ENCODE assay signal across 10 cellular contexts in the genomic region with DNA sequence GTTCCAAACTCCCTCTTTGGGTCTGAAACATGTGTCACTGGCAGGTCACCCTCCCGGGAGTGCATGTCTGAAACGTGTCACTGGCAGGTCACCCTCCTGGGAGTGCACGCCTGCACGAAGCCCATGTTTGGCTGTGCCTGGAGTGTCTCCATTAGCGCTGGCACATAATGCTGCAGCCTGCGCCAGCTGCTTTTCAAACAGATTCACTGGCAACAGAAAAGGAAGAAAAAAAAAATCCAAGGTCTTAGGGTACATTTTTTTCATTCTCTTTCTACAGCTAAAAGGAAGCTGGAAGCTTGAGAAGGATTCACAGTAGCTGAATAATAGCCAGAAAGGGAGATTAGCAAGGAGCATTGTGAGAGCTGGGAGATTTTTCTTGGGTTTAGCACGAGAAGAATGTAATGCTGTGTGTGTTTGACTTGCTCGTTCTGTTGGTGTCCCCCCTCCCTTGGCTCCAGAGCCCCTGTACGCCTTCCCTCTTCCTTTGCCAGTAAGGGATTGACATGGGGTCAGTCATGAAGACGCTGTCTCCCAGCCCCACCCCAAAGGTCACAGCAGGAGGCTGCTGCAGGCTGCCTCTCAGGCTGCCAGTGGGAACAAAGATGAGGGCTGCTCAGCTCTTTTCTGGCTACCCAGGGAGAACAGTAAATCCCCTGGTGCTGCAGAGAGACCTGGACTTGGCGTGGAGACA. TPM values are rescaled to one million over a fixed set of nuclear protein-coding genes. Genes with fewer than 3 reads are reported as not detected.
DNase-seq lines count a peak whose midpoint lies in the region; ATAC-seq lines count a peak whose summit lies in the region.
"Had no signal": no experiment of that assay in that cellular context is flagged by ENCODE, and none has a peak within 500 bp of the region (broad histone marks: within the 10 kb centered on the region; RNA-seq: fewer than 3 reads in every experiment).

No MANE protein-coding gene starts in this region.

- H3K27ac ChIP-seq in GM23248 (no peak overlapping the region), right cardiac atrium (ENCODE audit: low read length) (peak overlapping the region; percentile 97)

- H3K4me1 ChIP-seq in GM23248 (ENCODE audit: insufficient read depth) (no peaks in the 10 kb centered on the region), right cardiac atrium (ENCODE audit: control insufficient read depth, insufficient read depth, low read length) (peaks cover 7% of the 10 kb centered on the region)

- H3F3A ChIP-seq in GM23248 (ENCODE audit: insufficient read depth), result no peaks in the 10 kb centered on the region

- peak; percentile 95 to 97 for ATAC-seq in right cardiac atrium
- no peak for ATAC-seq in GM18520 (IDR thresholded peaks at IDR 0.05; ENCODE audit: unreplicated experiment)
- ATAC-seq in GM19328 (IDR thresholded peaks at IDR 0.05; ENCODE audit: unreplicated experiment), result no peak
- ATAC-seq: GM12878 had no signal

- no peaks in the 10 kb centered on the region for H3K36me3 ChIP-seq in GM23248 (ENCODE audit: low read depth)

- DNase-seq in GM23248, result peak; percentile 30
- peak; percentile 36 for DNase-seq in amniotic stem cell (lab: John Stamatoyannopoulos, UW)
- DNase-seq in right cardiac atrium, result peak; percentile 79 to 96 (median 94)
- peak; percentile 81 for DNase-seq in retina
- DNase-seq in activated CD8-positive, alpha-beta memory T cell treated with anti-CD3 and anti-CD28 coated beads for 24 hours, result no peak
- DNase-seq in activated CD4-positive, alpha-beta T cell treated with anti-CD3 and anti-CD28 coated beads for 1 hour, result no peak
- DNase-seq: activated CD4-positive, alpha-beta T cell treated with anti-CD3 and anti-CD28 coated beads, Interleukin-2, amount 50 U/mL, for 4 hours had no signal

- no peak overlapping the region for H2AFZ ChIP-seq in GM23248

- H3K4me3 ChIP-seq in GM23248 (no peak overlapping the region), right cardiac atrium (ENCODE audit: low read length) (no peak overlapping the region)
- H3K4me3 ChIP-seq: GM12878 had no signal

- WGBS in GM23248 (ENCODE audit: low coverage in 1 of 2, low lambda C conversion rate in 2 of 2, missing lambda C conversion rate in 2 of 2), 2 experiments, result 1 to 3% methylated on average over 11 of the region's 11 CpGs
- 8% methylated on average over 11 of the region's 11 CpGs for WGBS in right cardiac atrium

- intact Hi-C loops in right cardiac atrium (cut with DNase I), result loop anchor here in 3 of 4 donors (5.0 to 10.0 kb wide), 4 partner anchors 185 to 388 kb away; no protein-coding TSS in a partner anchor

- no peak overlapping the region for H3K9ac ChIP-seq in GM23248

- H3K27me3 ChIP-seq in GM23248 (replicated peaks; ENCODE audit: insufficient read depth) (peaks cover 34% of the 10 kb centered on the region), right cardiac atrium (ENCODE audit: control insufficient read depth, insufficient read depth) (no peaks in the 10 kb centered on the region)

- H3K9me2 ChIP-seq in GM23248 (ENCODE audit: insufficient read depth), result no peaks in the 10 kb centered on the region

- no peaks in the 10 kb centered on the region for H4K20me1 ChIP-seq in GM23248 (ENCODE audit: insufficient read depth)

- H3K9me3 ChIP-seq in GM23248 (ENCODE audit: low read depth) (no peaks in the 10 kb centered on the region), right cardiac atrium (ENCODE audit: control insufficient read depth, low read length) (no peaks in the 10 kb centered on the region)

- no peaks in the 10 kb centered on the region for H3K79me2 ChIP-seq in GM23248 (ENCODE audit: insufficient read depth)

- no peak overlapping the region for H3K4me2 ChIP-seq in GM23248 (ENCODE audit: unreplicated experiment)

- in situ Hi-C loops in GM23248 (cut with MboI), result loop anchor here (10.0 to 25.0 kb wide), 2 partner anchors 385 to 993 kb away; no protein-coding TSS in a partner anchor

RNA-seq across cellular contexts. Expression of a gene that starts 39.1 kb away (rescaled TPM):
- 0.38 and 0.54 TPM in 2 replicates for total RNA-seq in GM23248 (2014; rRNA removed; shearing (Covaris generic))
- polyA plus RNA-seq in GM23248 (2016; fragmentation: Nextera tagmentation; extraction: Ambion mirVana) (0.66 and 0.68 TPM in 2 replicates), right cardiac atrium (1.6 TPM)
- 1 to 10 TPM; 4.9 to 8.2 (median 7.3) TPM for total RNA-seq in right cardiac atrium

Comparison
In these comparisons a context has a peak if more than half of its experiments do, and no peak if none do; other contexts are left out.
1. DNase-seq: peak in GM23248 (single experiment), amniotic stem cell (single experiment), right cardiac atrium (3 of 3) and retina (single experiment); none in activated CD8-positive, alpha-beta memory T cell treated with anti-CD3 and anti-CD28 coated beads for 24 hours (single experiment) and activated CD4-positive, alpha-beta T cell treated with anti-CD3 and anti-CD28 coated beads for 1 hour (single experiment).
2. ATAC-seq: peak in right cardiac atrium (2 of 2); none in GM18520 (single experiment) and GM19328 (single experiment).